Comparison of ENCODE assay signal across 18 cellular contexts in genomic region chr3:36579746-36580145, GRCh38.
"Had no signal": no experiment of that assay in that cellular context is flagged by ENCODE, and none has a peak within 500 bp of the region (broad histone marks: within the 10 kb centered on the region; RNA-seq: fewer than 3 reads in every experiment).

No MANE protein-coding gene starts in this region.

- H3K4me3 ChIP-seq: gastrocnemius medialis, lower lobe of right lung, ovary, psoas muscle, skin epidermis, thoracic aorta, tibial nerve, upper lobe of left lung had no signal

- DNase-seq: cortex of kidney; gastrocnemius medialis; head of caudate nucleus; left ventricle myocardium superior; lower lobe of right lung; natural killer cell; occipital lobe; ovary; posterior cingulate gyrus; psoas muscle; right cardiac atrium; stimulated activated CD4-positive, alpha-beta T cell treated with anti-CD3 and anti-CD28 coated beads, Interleukin-15, amount 100 ng/mL, for 24 hours; stimulated activated CD4-positive, alpha-beta T cell treated with anti-CD3 and anti-CD28 coated beads, Interleukin-2, amount 100 ng/mL, for 48 hours; stimulated activated naive B cell treated with anti-CD40 and anti-IgM and Interleukin-4, amounts not matched to agents 10 μg/mL and 1 μg/mL and 100 μg/mL, for 72 hours; upper lobe of left lung had no signal

- H3K9me3 ChIP-seq: gastrocnemius medialis, ovary had no signal

- H3K4me1 ChIP-seq: lower lobe of right lung, psoas muscle, tibial nerve, upper lobe of left lung had no signal

- H3K27ac ChIP-seq: gastrocnemius medialis, lower lobe of right lung, ovary, psoas muscle, skin epidermis, thoracic aorta, tibial nerve, upper lobe of left lung had no signal

- ATAC-seq: gastrocnemius medialis; left ventricle myocardium superior; lower lobe of right lung; natural killer cell; psoas muscle; right cardiac atrium; stimulated activated naive B cell treated with anti-CD40 and anti-IgM and Interleukin-4, amounts not matched to agents 10 μg/mL and 1 μg/mL and 100 μg/mL, for 72 hours had no signal

- H3K27me3 ChIP-seq: gastrocnemius medialis, ovary, tibial nerve, upper lobe of left lung had no signal

- H3K36me3 ChIP-seq: gastrocnemius medialis, lower lobe of right lung, ovary, thoracic aorta, tibial nerve, upper lobe of left lung had no signal
